Comparison of ENCODE assay signal across 9 cellular contexts in genomic region chr22:42296381-42296853, GRCh38. TPM values are rescaled to one million over a fixed set of nuclear protein-coding genes. Genes with fewer than 3 reads are reported as not detected.
A peak's percentile ranks its signal among the peaks of the same experiment; 100 is the strongest.
DNase-seq lines count a peak whose midpoint lies in the region; ATAC-seq and TF ChIP-seq lines count a peak whose summit lies in the region.
"Had no signal": no experiment of that assay in that cellular context is flagged by ENCODE, and none has a peak within 500 bp of the region (broad histone marks: within the 10 kb centered on the region; RNA-seq: fewer than 3 reads in every experiment).

No MANE protein-coding gene starts in this region.

- H3K36me3 ChIP-seq in upper lobe of right lung, result no peaks in the 10 kb centered on the region

- DNase-seq in NCI-H2081 treated with DMSO at 0.1 percent for 48 hours (lab: John Stamatoyannopoulos, UW), result peak; percentile 54
- DNase-seq in chondrocyte (ENCODE audit: low spot score), result no peak
- DNase-seq in occipital lobe (lab: John Stamatoyannopoulos, UW), result peak; percentile 61
- no peak for DNase-seq in foreskin melanocyte
- DNase-seq in T-helper 2 cell, result no peak
- no peak for DNase-seq in upper lobe of right lung

- H3K4me1 Mint-ChIP-seq in chondrocyte (ENCODE audit: low read depth), result peaks cover 6% of the 10 kb centered on the region

- intact Hi-C loops in upper lobe of right lung (cut with DNase I), result no loop called here

- H3K9me3 Mint-ChIP-seq in chondrocyte (ENCODE audit: low read depth), result no peaks in the 10 kb centered on the region

- no peaks in the 10 kb centered on the region for H3K36me3 Mint-ChIP-seq in chondrocyte (ENCODE audit: low read depth)

- peaks cover 18% of the 10 kb centered on the region for H3K4me1 ChIP-seq in upper lobe of right lung

- TF ChIP-seq CTCF in GM12874 (IDR thresholded peaks at IDR 0.05; ENCODE audit: insufficient read depth, low read depth, low read length) (peak; percentile 41; the same call in 1 of the 2 replicates), chondrocyte (IDR thresholded peaks at IDR 0.05) (peak; percentile 42), upper lobe of right lung (IDR thresholded peaks at IDR 0.05) (no peak)

- no peak overlapping the region for H3K4me3 Mint-ChIP-seq in chondrocyte (ENCODE audit: unreplicated experiment)

- no peak for ATAC-seq in HG03521 (IDR thresholded peaks at IDR 0.05; ENCODE audit: unreplicated experiment)
- ATAC-seq in upper lobe of right lung, result no peak

- H3K4me3 ChIP-seq in upper lobe of right lung, result no peak overlapping the region
- H3K4me3 ChIP-seq: lung had no signal

- no peaks in the 10 kb centered on the region for H3K27me3 ChIP-seq in upper lobe of right lung

- no peak overlapping the region for H3K27ac ChIP-seq in upper lobe of right lung

- H3K9me3 ChIP-seq in upper lobe of right lung, result no peaks in the 10 kb centered on the region

- peaks cover 8% of the 10 kb centered on the region for H3K27me3 Mint-ChIP-seq in chondrocyte (ENCODE audit: low read depth)

- H3K27ac Mint-ChIP-seq in chondrocyte (ENCODE audit: unreplicated experiment), result no peak overlapping the region

RNA-seq across cellular contexts. Expression of gene TCF20, which starts 26.0 kb away (rescaled TPM):
- 27.3 to 35.1 TPM (median 31.0 TPM) in 3 replicates for total RNA-seq in chondrocyte
- total RNA-seq in occipital lobe, result 60.7 TPM
- 47.4 TPM for total RNA-seq in upper lobe of right lung

Comparison
In these comparisons a context has a peak if more than half of its experiments do, and no peak if none do; other contexts are left out.
1. DNase-seq: peak in NCI-H2081 treated with DMSO at 0.1 percent for 48 hours (single experiment) and occipital lobe (single experiment); none in chondrocyte (single experiment), foreskin melanocyte (single experiment), T-helper 2 cell (0 of 5) and upper lobe of right lung (single experiment).